ENCODE assay signal across 12 cellular contexts in genomic region chr16:19829844-19830703, GRCh38. TPM values are rescaled to one million over a fixed set of nuclear protein-coding genes. Genes with fewer than 3 reads are reported as not detected.
A peak's percentile ranks its signal among the peaks of the same experiment; 100 is the strongest.
DNase-seq lines count a peak whose midpoint lies in the region; TF ChIP-seq lines count a peak whose summit lies in the region.
"Had no signal": no experiment of that assay in that cellular context is flagged by ENCODE, and none has a peak within 500 bp of the region (broad histone marks: within the 10 kb centered on the region; RNA-seq: fewer than 3 reads in every experiment).

No MANE protein-coding gene starts in this region.

- DNase-seq in cerebellum (ENCODE audit: low spot score) = peak; percentile 51
- no peak for DNase-seq in SJCRH30
- DNase-seq in stimulated activated CD4-positive, alpha-beta T cell treated with anti-CD3 and anti-CD28 coated beads, Interleukin-15, amount 100 ng/mL, for 24 hours = no peak
- DNase-seq in cerebellar nuclear complex (lab: John Stamatoyannopoulos, UW) = no peak
- DNase-seq: BE2C; CD8-positive, alpha-beta memory T cell; IMR-90; NCI-H187 treated with DMSO at 0.1 percent for 48 hours; NCI-H524 had no signal

- H3K4me1 ChIP-seq in OCI-LY3 (ENCODE audit: low read length) (peaks cover 29% of the 10 kb centered on the region), mucosa of stomach (ENCODE audit: control insufficient read depth, insufficient read depth, low read length) (peaks cover 27% of the 10 kb centered on the region), skeletal muscle tissue (ENCODE audit: control insufficient read depth in 3 of 3, insufficient read depth in 3 of 3, low read length in 3 of 3) (peaks cover 16 to 24% (median 18%) of the 10 kb centered on the region in 3 donors), SJCRH30 (peaks cover 21% of the 10 kb centered on the region)
- H3K4me1 ChIP-seq: BE2C had no signal

- H3K9ac ChIP-seq in OCI-LY3 (ENCODE audit: low read length) (0 out of 2 replicates have a peak overlapping the region, but pooled peaks have one; percentile 55), mucosa of stomach (ENCODE audit: low read length) (peak overlapping the region; percentile 16), skeletal muscle tissue (ENCODE audit: low read depth in 1 of 3, low read length in 3 of 3) (peak overlapping the region in 1 of 3 donors; percentile 26)

- no peak overlapping the region for H2AFZ ChIP-seq in OCI-LY3 (ENCODE audit: low read depth, low read length)

- H3K9me3 ChIP-seq in OCI-LY3 (ENCODE audit: insufficient read depth, low read length) (no peaks in the 10 kb centered on the region), mucosa of stomach (ENCODE audit: control insufficient read depth, low read length) (no peaks in the 10 kb centered on the region), skeletal muscle tissue (ENCODE audit: control insufficient read depth in 3 of 3, low read length in 3 of 3) (no peaks in the 10 kb centered on the region), SJCRH30 (replicated peaks) (no peaks in the 10 kb centered on the region)
- H3K9me3 ChIP-seq: BE2C had no signal

- no peak overlapping the region for H3K4me3 ChIP-seq in OCI-LY3 (ENCODE audit: low read length)
- peak overlapping the region; percentile 4 for H3K4me3 ChIP-seq in mucosa of stomach (ENCODE audit: low read length)
- H3K4me3 ChIP-seq in skeletal muscle tissue (ENCODE audit: low read length in 3 of 3) = no peak overlapping the region
- no peak overlapping the region for H3K4me3 ChIP-seq in SJCRH30

- H3K36me3 ChIP-seq in OCI-LY3 (replicated peaks; ENCODE audit: low read depth, low read length) (no peaks in the 10 kb centered on the region), mucosa of stomach (ENCODE audit: control insufficient read depth, insufficient read depth, low read length) (no peaks in the 10 kb centered on the region), skeletal muscle tissue (ENCODE audit: control insufficient read depth in 3 of 3, insufficient read depth in 3 of 3, low read length in 3 of 3) (peaks cover 0 to 3% (median 2%) of the 10 kb centered on the region in 3 donors), SJCRH30 (no peaks in the 10 kb centered on the region)
- H3K36me3 ChIP-seq: BE2C had no signal

- H3K27me3 ChIP-seq in OCI-LY3 (ENCODE audit: low read depth, low read length) (no peaks in the 10 kb centered on the region), mucosa of stomach (ENCODE audit: control insufficient read depth, insufficient read depth, low read length) (no peaks in the 10 kb centered on the region), skeletal muscle tissue (ENCODE audit: control insufficient read depth in 3 of 3, insufficient read depth in 3 of 3, low read length in 3 of 3) (no peaks in the 10 kb centered on the region), SJCRH30 (no peaks in the 10 kb centered on the region)
- H3K27me3 ChIP-seq: BE2C had no signal

- TF ChIP-seq CTCF in OCI-LY3 (IDR thresholded peaks at IDR 0.05; ENCODE audit: low read depth, low read length) = no peak

- peak overlapping the region; percentile 66; the same call in 1 of the 2 replicates for H3K4me2 ChIP-seq in OCI-LY3 (ENCODE audit: low read length)

- H3K79me2 ChIP-seq in OCI-LY3 (ENCODE audit: low read length) = no peaks in the 10 kb centered on the region

- H3K27ac ChIP-seq in OCI-LY3 (ENCODE audit: low read length) = peak overlapping the region; percentile 93
- peak overlapping the region; percentile 89 for H3K27ac ChIP-seq in skeletal muscle tissue (ENCODE audit: low read depth, low read length)
- no peak overlapping the region for H3K27ac ChIP-seq in SJCRH30

- H4K20me1 ChIP-seq in OCI-LY3 (ENCODE audit: insufficient read depth, low read length) = no peaks in the 10 kb centered on the region

RNA-seq across cellular contexts. Expression of gene GPRC5B, which starts 54.6 kb away (rescaled TPM):
- total RNA-seq in cerebellum (37.1 TPM), skeletal muscle tissue (38.6 TPM)
- 7.1 and 7.8 TPM in 2 replicates for total RNA-seq in SJCRH30 (2014; rRNA removed; shearing (Covaris generic))
